In genomic region chr22:41603873-41604332, GRCh38 we compare ENCODE assay signal across 9 cellular contexts.
A peak's percentile ranks its signal among the peaks of the same experiment; 100 is the strongest.
DNase-seq lines count a peak whose midpoint lies in the region; ATAC-seq and FAIRE-seq lines count a peak whose summit lies in the region.
"Had no signal": no experiment of that assay in that cellular context is flagged by ENCODE, and none has a peak within 500 bp of the region (broad histone marks: within the 10 kb centered on the region; RNA-seq: fewer than 3 reads in every experiment).

No MANE protein-coding gene starts in this region.

- FAIRE-seq in GM19239 (lab: Jason Lieb, UNC): peak; percentile 90

- peak; percentile 58 for DNase-seq in GM19239 (ENCODE audit: insufficient read length, low spot score)
- peak; percentile 30 for DNase-seq in activated CD8-positive, alpha-beta memory T cell treated with anti-CD3 and anti-CD28 coated beads, Interleukin-2, amount 50 U/mL, for 4 hours
- DNase-seq in stimulated activated CD4-positive, alpha-beta T cell treated with anti-CD3 and anti-CD28 coated beads, Interleukin-2, amount 100 ng/mL, for 48 hours: peak; percentile 44 to 55
- no peak for DNase-seq in DMS53 (lab: John Stamatoyannopoulos, UW)
- DNase-seq in NCI-H146 (lab: John Stamatoyannopoulos, UW): no peak
- no peak for DNase-seq in iPS-NIHi7 (ENCODE audit: extremely low spot score)
- DNase-seq in DMS79 treated with DMSO at 0.1 percent for 48 hours (lab: John Stamatoyannopoulos, UW): no peak
- DNase-seq: SW 1271 had no signal

- ATAC-seq in HG03571 (IDR thresholded peaks at IDR 0.05; ENCODE audit: unreplicated experiment): peak; percentile 71

Comparison
In these comparisons a context has a peak if more than half of its experiments do, and no peak if none do; other contexts are left out.
1. DNase-seq: peak in GM19239 (single experiment), activated CD8-positive, alpha-beta memory T cell treated with anti-CD3 and anti-CD28 coated beads, Interleukin-2, amount 50 U/mL, for 4 hours (single experiment) and stimulated activated CD4-positive, alpha-beta T cell treated with anti-CD3 and anti-CD28 coated beads, Interleukin-2, amount 100 ng/mL, for 48 hours (2 of 2); none in DMS53 (single experiment), NCI-H146 (single experiment), iPS-NIHi7 (single experiment) and DMS79 treated with DMSO at 0.1 percent for 48 hours (single experiment).